ENCODE assay signal across 11 cellular contexts in genomic region chr20:17961600-17961965, GRCh38. TPM values are rescaled to one million over a fixed set of nuclear protein-coding genes. Genes with fewer than 3 reads are reported as not detected.
DNase-seq lines count a peak whose midpoint lies in the region; ATAC-seq, FAIRE-seq and TF ChIP-seq lines count a peak whose summit lies in the region.
"Had no signal": no experiment of that assay in that cellular context is flagged by ENCODE, and none has a peak within 500 bp of the region (broad histone marks: within the 10 kb centered on the region; RNA-seq: fewer than 3 reads in every experiment).

No MANE protein-coding gene starts in this region.

- FAIRE-seq in GM18507 (lab: Jason Lieb, UNC) = peak; percentile 12
- FAIRE-seq: GM12891, urothelium cell line had no signal

- H3K9me3 ChIP-seq in RWPE2 (ENCODE audit: severe bottlenecking) (no peaks in the 10 kb centered on the region), gastrocnemius medialis (no peaks in the 10 kb centered on the region), MM.1S (replicated peaks; ENCODE audit: insufficient read depth, low read length) (no peaks in the 10 kb centered on the region)

- H3K36me3 ChIP-seq in RWPE2 (ENCODE audit: low read depth) (peaks cover 94% of the 10 kb centered on the region), gastrocnemius medialis (no peaks in the 10 kb centered on the region), MM.1S (replicated peaks; ENCODE audit: insufficient read depth, low read length) (peaks cover 15% of the 10 kb centered on the region; the same call in 1 of the 2 replicates)

- H3K4me1 Mint-ChIP-seq in Calu3 (ENCODE audit: low read depth, unreplicated experiment) = peaks cover 18% of the 10 kb centered on the region

- H3K4me3 ChIP-seq in RWPE2 (ENCODE audit: severe bottlenecking) = no peak overlapping the region
- peak overlapping the region in 1 of 4 donors; percentile 0 for H3K4me3 ChIP-seq in gastrocnemius medialis
- no peak overlapping the region for H3K4me3 ChIP-seq in MM.1S (ENCODE audit: low read length)

- no peaks in the 10 kb centered on the region for H3K9me3 Mint-ChIP-seq in Calu3 (ENCODE audit: low read depth, unreplicated experiment)

- intact Hi-C loops in gastrocnemius medialis (cut with DNase I; ENCODE audit: low total_unique reads) = loop anchor here (10.0 kb wide), 1 partner anchor 503 kb away; the partner anchor contains the start of genes DZANK1 and POLR3F
- intact Hi-C loops in Calu3 (cut with micrococcal nuclease; ENCODE audit: unreplicated experiment) = no loop called here

- peaks cover 100% of the 10 kb centered on the region for H3K79me2 ChIP-seq in MM.1S (ENCODE audit: low read length)

- CTCF ChIA-PET in Calu3 (lab: Charles Lee) = no interaction called here

- peak overlapping the region; percentile 7 for H3K27ac ChIP-seq in RWPE2 (ENCODE audit: poor library complexity, severe bottlenecking)
- H3K27ac ChIP-seq in gastrocnemius medialis = peak overlapping the region; percentile 49 to 98 (median 62)
- no peak overlapping the region for H3K27ac ChIP-seq in MM.1S (ENCODE audit: low read length)

- no peaks in the 10 kb centered on the region for H3K9me2 ChIP-seq in MM.1S (replicated peaks; ENCODE audit: insufficient read depth, low read length)

- H3K4me1 ChIP-seq in RWPE2 (ENCODE audit: insufficient read depth, poor library complexity, severe bottlenecking) = peaks cover 43% of the 10 kb centered on the region
- peaks cover 82 to 93% of the 10 kb centered on the region in 2 donors for H3K4me1 ChIP-seq in gastrocnemius medialis
- H3K4me1 ChIP-seq in MM.1S (ENCODE audit: low read length) = peaks cover 76% of the 10 kb centered on the region

- DNase-seq in GM18507 (ENCODE audit: extremely low spot score, insufficient read length, low read depth) (no peak), RWPE2 (ENCODE audit: low spot score) (no peak), epidermal melanocyte (ENCODE audit: insufficient read length, low spot score) (peak; percentile 15), gastrocnemius medialis (no peak), Calu3 (no peak), MM.1S (no peak)
- DNase-seq: NCI-H2227 treated with DMSO at 0.1 percent for 48 hours had no signal

- BruUV-seq in Calu3 (replicated peaks; lab: Mats Ljungman, UMichigan) = no TSS peak

- H3F3A ChIP-seq in MM.1S (ENCODE audit: insufficient read depth, low read length) = peaks cover 48% of the 10 kb centered on the region

- no peak overlapping the region; the same call in 1 of the 2 replicates for H3K4me2 ChIP-seq in MM.1S (ENCODE audit: low read depth, low read length)

- H4K20me1 ChIP-seq in MM.1S (ENCODE audit: insufficient read depth, low read length) = peaks cover 87% of the 10 kb centered on the region

- no peak overlapping the region for H2AFZ ChIP-seq in MM.1S (ENCODE audit: low read length)

- H3K36me3 Mint-ChIP-seq in Calu3 (ENCODE audit: insufficient read depth, unreplicated experiment) = peaks cover 22% of the 10 kb centered on the region

- no peaks in the 10 kb centered on the region for H3K27me3 Mint-ChIP-seq in Calu3 (ENCODE audit: unreplicated experiment)

- no peak overlapping the region for H3K27ac Mint-ChIP-seq in Calu3 (ENCODE audit: unreplicated experiment)

- no peak overlapping the region for H3K4me3 Mint-ChIP-seq in Calu3 (ENCODE audit: low read depth, unreplicated experiment)

- in situ Hi-C loops in gastrocnemius medialis (cut with MboI; ENCODE audit: low sequenced_read_pairs in 4 of 4) = loop anchor here in 2 of 4 donors (25.0 kb wide), 2 partner anchors 176 to 551 kb away; partner anchors contain the start of genes KAT14 (in 1 of the 2), PET117 (in 1 of the 2) and SEC23B (in 1 of the 2)

- TF ChIP-seq POLR2A in gastrocnemius medialis (IDR thresholded peaks at IDR 0.05) = no peak

- H3K27me3 ChIP-seq in RWPE2 (ENCODE audit: insufficient read depth, poor library complexity, severe bottlenecking) (no peaks in the 10 kb centered on the region), gastrocnemius medialis (no peaks in the 10 kb centered on the region), MM.1S (replicated peaks; ENCODE audit: insufficient read depth, low read length) (no peaks in the 10 kb centered on the region)

- ATAC-seq in RWPE2 (ENCODE audit: low read depth) (no peak), gastrocnemius medialis (no peak), GM18498 (IDR thresholded peaks at IDR 0.05; ENCODE audit: unreplicated experiment) (no peak), GM18517 (IDR thresholded peaks at IDR 0.05; ENCODE audit: unreplicated experiment) (no peak)

- TF ChIP-seq CTCF in RWPE2 (IDR thresholded peaks at IDR 0.05; ENCODE audit: poor library complexity, severe bottlenecking) = no peak
- no peak for TF ChIP-seq CTCF in gastrocnemius medialis (IDR thresholded peaks at IDR 0.05 in 4 of 5, conservative IDR thresholded peaks at IDR 0.05 in 1 of 5)
- no peak for TF ChIP-seq CTCF in Calu3 (IDR thresholded peaks at IDR 0.05; ENCODE audit: unreplicated experiment)
- no peak for TF ChIP-seq CTCF in MM.1S (IDR thresholded peaks at IDR 0.05; ENCODE audit: low read length)

- H3K9ac ChIP-seq in MM.1S (ENCODE audit: low read length) = no peak overlapping the region

RNA-seq across cellular contexts. Expression of gene SNX5, which starts 7.0 kb away (rescaled TPM):
- 10 to 100 TPM; 49.8 to 88.8 (median 60.9) TPM for total RNA-seq in gastrocnemius medialis
- 39.8 and 43.0 TPM in 2 replicates for total RNA-seq in Calu3 (2022)

RNA-seq across cellular contexts. Expression of gene MGME1, which starts 7.2 kb away (rescaled TPM):
- total RNA-seq in gastrocnemius medialis (1 to 10 TPM; 5.2 to 9.1 (median 7.2) TPM), Calu3 (2022) (10.5 TPM in 2 replicates)
